ENCODE assay signal across 12 cellular contexts in the genomic region with DNA sequence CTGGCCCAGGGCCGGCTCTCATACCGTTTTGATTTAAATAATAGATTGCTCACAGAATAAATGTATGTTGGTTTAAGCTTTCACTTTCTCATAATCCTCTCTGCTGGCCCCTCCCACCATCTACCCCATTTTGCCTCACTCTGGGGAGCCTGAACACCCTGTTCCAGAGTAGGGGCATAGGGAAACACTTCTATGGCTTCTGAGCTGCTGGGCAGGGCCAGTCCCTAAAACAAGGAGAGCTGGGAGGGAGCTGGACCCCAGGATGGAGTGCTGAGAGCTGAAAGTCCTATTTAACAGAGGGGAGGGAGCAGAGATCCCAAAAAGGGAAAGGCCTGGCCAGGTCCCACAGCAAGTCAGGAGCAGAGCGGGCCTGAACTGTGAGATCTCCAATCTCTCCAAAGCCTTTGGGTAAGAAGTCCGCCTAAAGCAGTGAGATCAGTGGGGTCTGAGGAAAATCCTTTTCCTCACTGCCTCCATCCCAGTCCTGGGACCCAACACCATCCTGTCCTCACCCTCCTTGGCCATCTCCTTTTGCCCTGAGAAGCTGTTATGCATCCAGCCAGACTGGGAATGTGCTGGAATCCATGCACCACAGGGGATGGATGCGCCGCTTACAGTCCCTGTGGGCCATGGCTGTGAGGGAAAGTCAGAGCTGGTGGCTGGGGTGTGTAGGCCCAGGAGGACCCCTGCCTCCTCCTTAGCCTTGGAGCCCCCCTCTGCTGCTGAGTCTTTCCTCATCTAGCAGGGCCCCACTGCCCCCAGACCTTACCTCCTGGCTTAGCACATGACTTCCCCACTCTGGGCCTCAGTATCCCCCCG. TPM values are rescaled to one million over a fixed set of nuclear protein-coding genes. Genes with fewer than 3 reads are reported as not detected.
DNase-seq lines count a peak whose midpoint lies in the region; ATAC-seq and TF ChIP-seq lines count a peak whose summit lies in the region.
"Had no signal": no experiment of that assay in that cellular context is flagged by ENCODE, and none has a peak within 500 bp of the region (broad histone marks: within the 10 kb centered on the region; RNA-seq: fewer than 3 reads in every experiment).

No MANE protein-coding gene starts in this region.

- no peak overlapping the region for H4K91ac ChIP-seq in neuronal stem cell (ENCODE audit: low read depth, low read length, poor library complexity)

- DNase-seq in breast epithelium (ENCODE audit: low spot score in 2 of 2) (no peak), MCF 10A (ENCODE audit: unreplicated experiment) (no peak), cardiac septum (ENCODE audit: low spot score) (peak; percentile 62), neuronal stem cell (ENCODE audit: low spot score) (no peak), vagina (ENCODE audit: extremely low spot score in 2 of 2) (no peak), amniotic stem cell (lab: John Stamatoyannopoulos, UW) (no peak), DMS 273 (lab: John Stamatoyannopoulos, UW; ENCODE audit: unreplicated experiment) (no peak)
- no peak for DNase-seq in stimulated activated effector memory CD8-positive, alpha-beta T cell treated with anti-CD3 and anti-CD28 coated beads, Interleukin-12 subunit alpha, Interleukin-12 subunit beta, amount 100 ng/mL, for 72 hours (ENCODE audit: low spot score in 2 of 2)
- DNase-seq: NCI-H1417 treated with DMSO at 0.1 percent for 48 hours, WERI-Rb-1 had no signal

- no peak overlapping the region for H3K27ac Mint-ChIP-seq in MCF 10A (ENCODE audit: low read depth, unreplicated experiment)
- H3K27ac Mint-ChIP-seq in stimulated activated effector memory CD8-positive, alpha-beta T cell treated with anti-CD3 and anti-CD28 coated beads, Interleukin-12 subunit alpha, Interleukin-12 subunit beta, amount 100 ng/mL, for 72 hours: no peak overlapping the region

- no peak overlapping the region for H3K14ac ChIP-seq in neuronal stem cell (ENCODE audit: low read length)

- H2BK15ac ChIP-seq in neuronal stem cell (ENCODE audit: low read length): no peak overlapping the region

- H3K4ac ChIP-seq in neuronal stem cell (ENCODE audit: low read length): no peak overlapping the region

- POLR2A ChIA-PET in MCF 10A (lab: Yijun Ruan, JAX): interaction anchor here (0.9 to 1.4 kb wide), 2 partner anchors 11 to 20 kb away, joined by 4 to 5 read pairs; no protein-coding TSS in a partner anchor

- no peak overlapping the region for H2AK5ac ChIP-seq in neuronal stem cell (ENCODE audit: low read depth, low read length)

- H3K27me3 Mint-ChIP-seq in MCF 10A (ENCODE audit: insufficient read depth, unreplicated experiment): no peaks in the 10 kb centered on the region

- no CpG with 5 or more reads among the region's 7 CpGs for WGBS in neuronal stem cell (ENCODE audit: extremely low coverage in 2 of 2, insufficient read length in 2 of 2, insufficient replicate concordance in 1 of 2), 2 donors

- H3K27me3 ChIP-seq in breast epithelium (no peaks in the 10 kb centered on the region), neuronal stem cell (ENCODE audit: control insufficient read depth in 3 of 3, insufficient read depth in 3 of 3, low read depth in 1 of 3, low read length in 3 of 3) (no peaks in the 10 kb centered on the region), vagina (no peaks in the 10 kb centered on the region)

- no peaks in the 10 kb centered on the region for H3K36me3 Mint-ChIP-seq in MCF 10A (ENCODE audit: insufficient read depth, unreplicated experiment)
- H3K36me3 Mint-ChIP-seq in stimulated activated effector memory CD8-positive, alpha-beta T cell treated with anti-CD3 and anti-CD28 coated beads, Interleukin-12 subunit alpha, Interleukin-12 subunit beta, amount 100 ng/mL, for 72 hours: no peaks in the 10 kb centered on the region

- H2BK12ac ChIP-seq in neuronal stem cell (ENCODE audit: low read length): no peak overlapping the region

- H3K79me1 ChIP-seq in neuronal stem cell (ENCODE audit: low read depth, low read length): no peaks in the 10 kb centered on the region

- intact Hi-C loops in breast epithelium (cut with DNase I; ENCODE audit: low total_unique reads) (no loop called here), MCF 10A (cut with micrococcal nuclease) (no loop called here), cardiac septum (cut with DNase I) (no loop called here), vagina (cut with DNase I) (no loop called here)

- no peak overlapping the region for H3K9ac ChIP-seq in neuronal stem cell (ENCODE audit: low read depth, low read length, poor library complexity)

- CTCF ChIA-PET in MCF 10A (lab: Yijun Ruan, JAX): interaction anchor here (0.6 to 0.7 kb wide), 2 partner anchors 15 to 73 kb away, joined by 3 read pairs; no protein-coding TSS in a partner anchor

- H2AFZ ChIP-seq in neuronal stem cell (ENCODE audit: low read length): no peak overlapping the region

- no peaks in the 10 kb centered on the region for H3K9me3 Mint-ChIP-seq in MCF 10A (ENCODE audit: unreplicated experiment)
- H3K9me3 Mint-ChIP-seq in stimulated activated effector memory CD8-positive, alpha-beta T cell treated with anti-CD3 and anti-CD28 coated beads, Interleukin-12 subunit alpha, Interleukin-12 subunit beta, amount 100 ng/mL, for 72 hours: no peaks in the 10 kb centered on the region

- H3K4me3 ChIP-seq in breast epithelium: peak overlapping the region in 1 of 3 donors; percentile 36
- H3K4me3 ChIP-seq in neuronal stem cell (ENCODE audit: low read length in 2 of 2): no peak overlapping the region
- H3K4me3 ChIP-seq in vagina: no peak overlapping the region
- H3K4me3 ChIP-seq: HAP-1, skin epidermis had no signal

- H3K9me3 ChIP-seq in breast epithelium (no peaks in the 10 kb centered on the region), neuronal stem cell (replicated peaks in 1 of 2; ENCODE audit: control insufficient read depth in 2 of 2, insufficient read depth in 1 of 2, low read depth in 1 of 2, low read length in 2 of 2) (no peaks in the 10 kb centered on the region), vagina (no peaks in the 10 kb centered on the region)
- H3K9me3 ChIP-seq: HAP-1 had no signal

- H3K27ac ChIP-seq in breast epithelium (peak overlapping the region; percentile 73 to 79), neuronal stem cell (replicated peaks; ENCODE audit: low read length) (no peak overlapping the region), vagina (peak overlapping the region; percentile 45)
- H3K27ac ChIP-seq: WERI-Rb-1 had no signal

- H3K36me3 ChIP-seq in breast epithelium: no peaks in the 10 kb centered on the region
- peaks cover 20 to 24% of the 10 kb centered on the region in 2 donors for H3K36me3 ChIP-seq in neuronal stem cell (replicated peaks in 1 of 2; ENCODE audit: control insufficient read depth in 2 of 2, insufficient read depth in 2 of 2, low read length in 2 of 2)
- peaks cover 0 to 18% of the 10 kb centered on the region in 2 donors for H3K36me3 ChIP-seq in vagina
- H3K36me3 ChIP-seq: HAP-1 had no signal

- no peak for ATAC-seq in stimulated activated effector memory CD8-positive, alpha-beta T cell treated with anti-CD3 and anti-CD28 coated beads, Interleukin-12 subunit alpha, Interleukin-12 subunit beta, amount 100 ng/mL, for 72 hours

- no TSS peak for BruUV-seq in MCF 10A (replicated peaks; lab: Mats Ljungman, UMichigan)

- H3K23ac ChIP-seq in neuronal stem cell (ENCODE audit: low read depth, low read length, poor library complexity): no peak overlapping the region

- H3K4me1 ChIP-seq in breast epithelium: peaks cover 6 to 20% of the 10 kb centered on the region in 2 donors
- no peaks in the 10 kb centered on the region for H3K4me1 ChIP-seq in neuronal stem cell (ENCODE audit: control insufficient read depth in 2 of 2, insufficient read depth in 1 of 2, low read depth in 1 of 2, low read length in 2 of 2)
- peaks cover 37% of the 10 kb centered on the region for H3K4me1 ChIP-seq in vagina
- H3K4me1 ChIP-seq: HAP-1 had no signal

- H3K4me1 Mint-ChIP-seq in MCF 10A (ENCODE audit: insufficient read depth, unreplicated experiment): peaks cover 8% of the 10 kb centered on the region
- H3K4me1 Mint-ChIP-seq in stimulated activated effector memory CD8-positive, alpha-beta T cell treated with anti-CD3 and anti-CD28 coated beads, Interleukin-12 subunit alpha, Interleukin-12 subunit beta, amount 100 ng/mL, for 72 hours: no peaks in the 10 kb centered on the region

- H3K4me3 Mint-ChIP-seq in MCF 10A (ENCODE audit: unreplicated experiment): no peak overlapping the region
- H3K4me3 Mint-ChIP-seq in stimulated activated effector memory CD8-positive, alpha-beta T cell treated with anti-CD3 and anti-CD28 coated beads, Interleukin-12 subunit alpha, Interleukin-12 subunit beta, amount 100 ng/mL, for 72 hours: no peak overlapping the region

- no peak overlapping the region for H4K8ac ChIP-seq in neuronal stem cell (ENCODE audit: low read depth, low read length)

- H2BK5ac ChIP-seq in neuronal stem cell (ENCODE audit: low read length): no peak overlapping the region

- TF ChIP-seq CTCF in breast epithelium (IDR thresholded peaks at IDR 0.05): no peak
- no peak for TF ChIP-seq CTCF in MCF 10A (IDR thresholded peaks at IDR 0.05; ENCODE audit: unreplicated experiment)
- TF ChIP-seq CTCF in vagina (IDR thresholded peaks at IDR 0.05): no peak

- peak overlapping the region; percentile 11 for H3K18ac ChIP-seq in neuronal stem cell (ENCODE audit: low read length)

- no peak overlapping the region for H2BK120ac ChIP-seq in neuronal stem cell (ENCODE audit: low read depth, low read length)

- H3K4me2 ChIP-seq in neuronal stem cell (ENCODE audit: insufficient read depth, low read length, poor library complexity, severe bottlenecking): no peak overlapping the region

- TF ChIP-seq POLR2A in breast epithelium (IDR thresholded peaks at IDR 0.05) (no peak), vagina (IDR thresholded peaks at IDR 0.05) (no peak)

RNA-seq across cellular contexts. Expression of gene LRRC75B, which starts 8.7 kb away (rescaled TPM):
- 10 to 100 TPM; 10.7 to 23.1 (median 20.0) TPM for total RNA-seq in breast epithelium
- 2.6 and 3.2 TPM in 2 replicates for total RNA-seq in MCF 10A (2022)
- total RNA-seq in cardiac septum: 4.2 TPM
- 14.3 TPM for polyA plus RNA-seq in neuronal stem cell (2013, experiment 1 of 2)
- 13.3 TPM for polyA plus RNA-seq in neuronal stem cell (2013, experiment 2 of 2)
- 17.9 TPM for total RNA-seq in vagina

RNA-seq across cellular contexts. Expression of gene GGT1, which starts 18.8 kb away (rescaled TPM):
- 1 to 10 TPM; 3.4 to 8.5 (median 4.6) TPM for total RNA-seq in breast epithelium
- total RNA-seq in MCF 10A (2022): 0.63 and 0.76 TPM in 2 replicates
- total RNA-seq in cardiac septum: 2.0 TPM
- 1.9 TPM for polyA plus RNA-seq in neuronal stem cell (2013, experiment 1 of 2)
- polyA plus RNA-seq in neuronal stem cell (2013, experiment 2 of 2): 1.9 TPM
- 4.9 TPM for total RNA-seq in vagina

RNA-seq across cellular contexts. Expression of gene SNRPD3, which starts 28.4 kb away (rescaled TPM):
- 100 to 1,000 TPM; 105 to 148 (median 124) TPM for total RNA-seq in breast epithelium
- 90.9 and 94.6 TPM in 2 replicates for total RNA-seq in MCF 10A (2022)
- 62.9 TPM for total RNA-seq in cardiac septum
- polyA plus RNA-seq in neuronal stem cell (2013, experiment 1 of 2): 103 TPM
- 104 TPM for polyA plus RNA-seq in neuronal stem cell (2013, experiment 2 of 2)
- total RNA-seq in vagina: 125 TPM

RNA-seq across cellular contexts. Expression of gene GUCD1, which starts 29.2 kb away (rescaled TPM):
- 100 to 1,000 TPM in 1 of 3 donors, 10 to 100 TPM in 2; 89.6 to 177 (median 91.4) TPM for total RNA-seq in breast epithelium
- total RNA-seq in MCF 10A (2022): 47.0 and 48.4 TPM in 2 replicates
- total RNA-seq in cardiac septum: 97.4 TPM
- 35.1 TPM for polyA plus RNA-seq in neuronal stem cell (2013, experiment 1 of 2)
- 35.4 TPM for polyA plus RNA-seq in neuronal stem cell (2013, experiment 2 of 2)
- total RNA-seq in vagina: 81.8 TPM
